Comparison of ENCODE assay signal across 8 cellular contexts in genomic region chr1:244801246-244801645, GRCh38. TPM values are rescaled to one million over a fixed set of nuclear protein-coding genes. Genes with fewer than 3 reads are reported as not detected.
DNase-seq lines count a peak whose midpoint lies in the region; ATAC-seq lines count a peak whose summit lies in the region.

No MANE protein-coding gene starts in this region.

- DNase-seq in ACHN (peak; percentile 58), RPMI8226 (peak; percentile 62), left cardiac atrium (peak; percentile 40), NCI-H1436 (lab: John Stamatoyannopoulos, UW) (no peak)
- DNase-seq in activated naive CD4-positive, alpha-beta T cell treated with Interleukin-2 at 50 U/mL for 16 hours = peak; percentile 51
- peak; percentile 17 to 23 for DNase-seq in stimulated activated CD4-positive, alpha-beta T cell treated with anti-CD3 and anti-CD28 coated beads, Interleukin-2, amount 100 ng/mL, for 48 hours

- in situ Hi-C loops in ACHN (cut with HindIII; ENCODE audit: low pct_ligation_motif_present, low pct_unique_long_range_greater_than_20kb, low sequenced_read_pairs) = no loop called here

- intact Hi-C loops in left cardiac atrium (cut with DNase I) = loop anchor here in 1 of 2 donors (2.0 kb wide), 1 partner anchor 242 kb away; no protein-coding TSS in a partner anchor

- ATAC-seq in GM18508 (IDR thresholded peaks at IDR 0.05; ENCODE audit: insufficient read depth, unreplicated experiment) (peak; percentile 72), HG03342 (IDR thresholded peaks at IDR 0.05; ENCODE audit: unreplicated experiment) (peak; percentile 93), left cardiac atrium (peak; percentile 51 to 55)

RNA-seq across cellular contexts. Expression of gene COX20, which starts 34.2 kb away (rescaled TPM):
- 10 to 100 TPM; 61.2 to 73.1 TPM for total RNA-seq in left cardiac atrium
